1 cellular context compared by ENCODE assay signal in the genomic region with DNA sequence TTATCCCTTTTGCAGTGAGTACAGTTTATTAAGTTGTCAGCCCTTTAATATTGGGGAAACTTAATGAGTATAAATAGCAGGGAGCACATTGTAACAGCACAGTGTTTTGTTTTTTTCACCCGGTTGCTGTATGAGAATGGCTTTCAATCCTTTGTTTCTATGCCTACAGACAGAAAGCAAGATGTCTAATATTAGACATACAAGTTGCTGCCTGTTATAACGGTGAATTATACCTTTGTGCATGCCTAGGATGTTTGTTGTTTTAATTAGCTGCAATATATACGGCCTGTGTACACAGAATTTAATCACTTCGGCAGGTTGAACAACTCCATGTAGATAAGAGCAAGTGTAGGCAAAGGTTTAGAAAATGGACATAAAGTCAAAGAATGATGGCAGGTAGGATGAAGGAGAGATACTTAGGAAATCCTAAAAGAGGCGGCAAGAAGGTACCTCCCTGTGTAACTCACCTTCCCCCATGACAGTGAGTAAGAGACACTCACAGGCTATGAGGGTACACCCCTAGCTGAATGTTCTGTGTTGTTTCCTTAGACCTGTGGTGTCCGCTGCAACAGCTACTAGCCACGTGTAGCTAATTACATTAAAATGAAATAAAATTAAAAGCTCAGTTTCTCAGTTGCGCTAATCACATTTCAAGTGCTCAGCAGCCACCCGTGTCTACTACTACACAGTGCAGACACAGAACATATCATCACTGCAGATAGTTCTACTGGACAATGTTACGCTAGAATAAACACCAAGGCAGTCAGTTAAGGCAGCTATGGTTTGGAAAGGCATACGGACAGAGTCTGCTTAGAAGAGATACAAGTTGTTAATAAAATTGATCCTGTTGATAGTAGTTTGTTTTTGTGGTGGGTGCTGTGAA.
TF ChIP-seq lines count a peak whose summit lies in the region.

No MANE protein-coding gene starts in this region.

TF ChIP-seq in A549, 52 proteins besides CTCF, POLR2A, EP300 and RAD21:
- 0 out of 5 replicates have a peak, but pooled peaks of 1 of the 2 experiments have one; percentile 2 for TF ChIP-seq JUN (IDR thresholded peaks at IDR 0.05)
- TF ChIP-seq, protein P1, sequence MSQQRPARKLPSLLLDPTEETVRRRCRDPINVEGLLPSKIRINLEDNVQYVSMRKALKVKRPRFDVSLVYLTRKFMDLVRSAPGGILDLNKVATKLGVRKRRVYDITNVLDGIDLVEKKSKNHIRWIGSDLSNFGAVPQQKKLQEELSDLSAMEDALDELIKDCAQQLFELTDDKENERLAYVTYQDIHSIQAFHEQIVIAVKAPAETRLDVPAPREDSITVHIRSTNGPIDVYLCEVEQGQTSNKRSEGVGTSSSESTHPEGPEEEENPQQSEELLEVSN (IDR thresholded peaks at IDR 0.05; ENCODE audit: borderline replicate concordance, low read depth) = no peak
- no peak for TF ChIP-seq HOXB13 (CRISPR knock-in tag; IDR thresholded peaks at IDR 0.05; ENCODE audit: low read depth)
- TF ChIP-seq POLR2AphosphoS2 (conservative IDR thresholded peaks at IDR 0.05; ENCODE audit: low read length) = 0 out of 2 replicates have a peak, but pooled peaks have one; percentile 79
